ENCODE assay signal across 1 cellular context in the genomic region with DNA sequence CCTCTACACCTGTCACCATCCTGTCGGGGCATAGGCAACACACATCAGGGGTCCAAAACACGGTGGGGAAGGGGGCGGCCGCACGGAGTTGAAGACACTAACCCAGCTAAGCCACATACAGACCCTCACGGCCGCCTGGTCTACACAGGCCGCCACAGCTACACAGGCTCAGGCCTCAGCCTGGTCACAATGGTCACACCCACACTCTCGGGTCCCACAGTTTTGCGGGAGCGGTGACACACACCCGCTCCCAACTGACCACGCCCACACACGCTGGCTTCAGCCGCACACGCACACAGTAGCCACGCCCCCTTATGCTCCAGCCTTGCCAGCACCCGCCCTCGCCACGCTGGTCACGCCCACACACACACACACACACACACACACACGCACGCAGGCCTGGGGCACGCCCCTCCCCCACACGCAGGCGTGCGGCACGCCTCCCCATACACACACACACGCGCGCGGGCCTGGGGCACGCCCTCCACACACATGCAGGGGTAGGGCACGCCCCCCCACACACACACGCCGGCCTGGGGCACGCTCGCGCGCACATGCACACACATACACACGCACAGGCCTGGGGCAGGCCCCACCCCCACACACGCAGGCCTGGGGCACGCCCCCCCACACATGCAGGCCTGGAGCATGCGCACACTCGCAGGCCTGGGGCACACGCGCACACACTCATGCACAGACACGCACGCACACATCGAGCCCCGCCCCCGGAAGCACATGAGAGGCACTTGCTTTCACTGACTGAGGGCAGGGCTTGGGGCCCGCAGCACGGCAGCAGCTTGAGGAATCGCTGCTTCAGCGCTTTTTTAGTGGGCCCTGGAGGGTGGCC.
A peak's percentile ranks its signal among the peaks of the same experiment; 100 is the strongest.
TF ChIP-seq lines count a peak whose summit lies in the region.

No MANE protein-coding gene starts in this region.

TF ChIP-seq in A549, 52 proteins besides CTCF, POLR2A, EP300 and RAD21 (continued from another document):
- TF ChIP-seq HMGXB4 (CRISPR knock-in tag; IDR thresholded peaks at IDR 0.05; ENCODE audit: borderline replicate concordance) = no peak
- TF ChIP-seq GATA3 (IDR thresholded peaks at IDR 0.05; ENCODE audit: borderline replicate concordance) = peak; percentile 60; the same call in 1 of the 2 replicates
- TF ChIP-seq CBX2 (IDR thresholded peaks at IDR 0.05; ENCODE audit: borderline replicate concordance, low read depth) = no peak
- no peak for TF ChIP-seq FOXS1 (CRISPR knock-in tag; IDR thresholded peaks at IDR 0.05)
- TF ChIP-seq MAFK (IDR thresholded peaks at IDR 0.05; ENCODE audit: partially characterized antibody) = peak; percentile 98
- TF ChIP-seq ESRRA (IDR thresholded peaks at IDR 0.05; ENCODE audit: borderline replicate concordance, low read length) = no peak
- TF ChIP-seq, protein P1, sequence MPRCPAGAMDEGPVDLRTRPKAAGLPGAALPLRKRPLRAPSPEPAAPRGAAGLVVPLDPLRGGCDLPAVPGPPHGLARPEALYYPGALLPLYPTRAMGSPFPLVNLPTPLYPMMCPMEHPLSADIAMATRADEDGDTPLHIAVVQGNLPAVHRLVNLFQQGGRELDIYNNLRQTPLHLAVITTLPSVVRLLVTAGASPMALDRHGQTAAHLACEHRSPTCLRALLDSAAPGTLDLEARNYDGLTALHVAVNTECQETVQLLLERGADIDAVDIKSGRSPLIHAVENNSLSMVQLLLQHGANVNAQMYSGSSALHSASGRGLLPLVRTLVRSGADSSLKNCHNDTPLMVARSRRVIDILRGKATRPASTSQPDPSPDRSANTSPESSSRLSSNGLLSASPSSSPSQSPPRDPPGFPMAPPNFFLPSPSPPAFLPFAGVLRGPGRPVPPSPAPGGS (IDR thresholded peaks at IDR 0.05) = 0 out of 3 replicates have a peak, but pooled peaks have one; percentile 23
- TF ChIP-seq FOSL2 (IDR thresholded peaks at IDR 0.05) = no peak
- peak; percentile 9; the same call in 1 of the 2 replicates for TF ChIP-seq FOSL2 (CRISPR knock-in tag; IDR thresholded peaks at IDR 0.05)
- 0 out of 2 replicates have a peak, but pooled peaks have one; percentile 24 for TF ChIP-seq HOXB5 (CRISPR knock-in tag; IDR thresholded peaks at IDR 0.05)
- TF ChIP-seq CBX8 (IDR thresholded peaks at IDR 0.05) = no peak
- no peak for TF ChIP-seq HDAC2 (IDR thresholded peaks at IDR 0.05)
- TF ChIP-seq, protein P2, sequence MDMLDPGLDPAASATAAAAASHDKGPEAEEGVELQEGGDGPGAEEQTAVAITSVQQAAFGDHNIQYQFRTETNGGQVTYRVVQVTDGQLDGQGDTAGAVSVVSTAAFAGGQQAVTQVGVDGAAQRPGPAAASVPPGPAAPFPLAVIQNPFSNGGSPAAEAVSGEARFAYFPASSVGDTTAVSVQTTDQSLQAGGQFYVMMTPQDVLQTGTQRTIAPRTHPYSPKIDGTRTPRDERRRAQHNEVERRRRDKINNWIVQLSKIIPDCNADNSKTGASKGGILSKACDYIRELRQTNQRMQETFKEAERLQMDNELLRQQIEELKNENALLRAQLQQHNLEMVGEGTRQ (IDR thresholded peaks at IDR 0.05) = no peak
- TF ChIP-seq E2F6 (IDR thresholded peaks at IDR 0.05; ENCODE audit: borderline replicate concordance, low read depth) = peak; percentile 71
- no peak for TF ChIP-seq ZNF302 (CRISPR knock-in tag; IDR thresholded peaks at IDR 0.05)
- TF ChIP-seq BHLHE40 (IDR thresholded peaks at IDR 0.05; ENCODE audit: low read depth, low read length) = peak; percentile 49; the same call in 1 of the 2 replicates
- TF ChIP-seq ZFP36 (IDR thresholded peaks at IDR 0.05; ENCODE audit: borderline replicate concordance, partially characterized antibody) = no peak
TF ChIP-seq in A549: peak in this region for 13.
